ENCODE assay signal across 13 cellular contexts in the genomic region with DNA sequence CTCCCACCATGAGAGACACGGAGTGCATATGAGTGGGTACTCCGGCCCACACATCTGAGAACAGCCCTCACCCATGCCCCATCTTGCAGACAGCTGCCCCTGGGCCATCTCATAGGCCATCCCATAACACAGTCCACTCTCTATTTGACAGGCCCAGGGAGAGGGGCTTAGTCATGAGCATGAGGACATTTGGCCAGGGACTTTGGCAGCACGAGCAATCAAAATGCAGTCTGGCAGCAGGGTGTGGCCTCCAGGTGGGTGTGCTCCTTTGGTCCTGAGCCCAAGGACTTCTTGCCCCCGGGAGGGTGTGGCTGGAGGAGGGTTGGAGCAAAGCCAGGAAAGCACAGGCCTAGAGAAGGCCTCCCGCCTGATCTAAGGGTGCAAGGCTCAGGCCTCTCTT. TPM values are rescaled to one million over a fixed set of nuclear protein-coding genes. Genes with fewer than 3 reads are reported as not detected.
A peak's percentile ranks its signal among the peaks of the same experiment; 100 is the strongest.
DNase-seq lines count a peak whose midpoint lies in the region; ATAC-seq and TF ChIP-seq lines count a peak whose summit lies in the region.
"Had no signal": no experiment of that assay in that cellular context is flagged by ENCODE, and none has a peak within 500 bp of the region (broad histone marks: within the 10 kb centered on the region; RNA-seq: fewer than 3 reads in every experiment).

No MANE protein-coding gene starts in this region.

- peak; percentile 45 to 70 for ATAC-seq in lower lobe of right lung
- no peak for ATAC-seq in HG03108 (IDR thresholded peaks at IDR 0.05; ENCODE audit: unreplicated experiment)
- ATAC-seq: GM23338 had no signal

- intact Hi-C loops in lower lobe of right lung (cut with DNase I) = no loop called here
- intact Hi-C loops in CD4-positive, alpha-beta memory T cell (cut with micrococcal nuclease) = no loop called here

- H3K4me3 ChIP-seq in lower lobe of right lung = no peak overlapping the region
- no peak overlapping the region for H3K4me3 ChIP-seq in CD4-positive, alpha-beta memory T cell (ENCODE audit: low read length in 2 of 2)
- H3K4me3 ChIP-seq: GM23338 had no signal

- H3K4me1 Mint-ChIP-seq in HFFc6 (ENCODE audit: low read depth) = peaks cover 92% of the 10 kb centered on the region
- H3K4me1 Mint-ChIP-seq in CD4-positive, alpha-beta memory T cell = no peaks in the 10 kb centered on the region
- H3K4me1 Mint-ChIP-seq: GM23338 had no signal

- TF ChIP-seq CTCF in HFFc6 (IDR thresholded peaks at IDR 0.05) (no peak), lower lobe of right lung (IDR thresholded peaks at IDR 0.05) (no peak)

- H3K36me3 Mint-ChIP-seq in HFFc6 (ENCODE audit: low read depth) = peaks cover 30% of the 10 kb centered on the region
- H3K36me3 Mint-ChIP-seq in CD4-positive, alpha-beta memory T cell = peaks cover 0 to 11% of the 10 kb centered on the region in 2 donors

- peaks cover 24% of the 10 kb centered on the region for H3K9me3 Mint-ChIP-seq in HFFc6
- H3K9me3 Mint-ChIP-seq in CD4-positive, alpha-beta memory T cell = peaks cover 0 to 5% (median 3%) of the 10 kb centered on the region in 8 donors

- peak overlapping the region; percentile 89 for H3K27ac Mint-ChIP-seq in HFFc6
- no peak overlapping the region for H3K27ac Mint-ChIP-seq in CD4-positive, alpha-beta memory T cell
- H3K27ac Mint-ChIP-seq: GM23338 had no signal

- H3K4me1 ChIP-seq in lower lobe of right lung = peaks cover 16% of the 10 kb centered on the region
- no peaks in the 10 kb centered on the region for H3K4me1 ChIP-seq in CD4-positive, alpha-beta memory T cell (ENCODE audit: insufficient read depth, low read length)

- no peaks in the 10 kb centered on the region for H3K9me3 ChIP-seq in lower lobe of right lung
- H3K9me3 ChIP-seq in CD4-positive, alpha-beta memory T cell (ENCODE audit: control insufficient read depth in 1 of 2, low read length in 2 of 2) = no peaks in the 10 kb centered on the region

- no peak overlapping the region for H3K27ac ChIP-seq in lower lobe of right lung
- no peak overlapping the region for H3K27ac ChIP-seq in CD4-positive, alpha-beta memory T cell (ENCODE audit: low read depth, low read length)

- peaks cover 12% of the 10 kb centered on the region for H3K27me3 Mint-ChIP-seq in HFFc6 (ENCODE audit: insufficient read depth)
- H3K27me3 Mint-ChIP-seq in CD4-positive, alpha-beta memory T cell = peaks cover 9 to 11% of the 10 kb centered on the region in 2 donors

- H3K36me3 ChIP-seq in lower lobe of right lung = peaks cover 11% of the 10 kb centered on the region
- H3K36me3 ChIP-seq in CD4-positive, alpha-beta memory T cell (ENCODE audit: insufficient read depth, low read length) = no peaks in the 10 kb centered on the region

- peak overlapping the region; percentile 66; the same call in 1 of the 2 replicates for H3K4me3 Mint-ChIP-seq in HFFc6
- no peak overlapping the region for H3K4me3 Mint-ChIP-seq in CD4-positive, alpha-beta memory T cell
- H3K4me3 Mint-ChIP-seq: GM23338 had no signal

- POLR2A ChIA-PET in CD4-positive, alpha-beta memory T cell (lab: Charles Lee; ENCODE audit: partially characterized antibody) = no interaction called here

- DNase-seq in A172 (ENCODE audit: low spot score) (peak; percentile 30), HFFc6 (no peak), ecto neural progenitor cell (ENCODE audit: low spot score) (peak; percentile 30), lower lobe of right lung (no peak), medulla oblongata (ENCODE audit: extremely low spot score) (no peak), NCI-H2081 treated with DMSO at 0.1 percent for 48 hours (lab: John Stamatoyannopoulos, UW) (no peak)
- DNase-seq in CD4-positive, alpha-beta memory T cell = no peak
- DNase-seq: activated effector memory CD4-positive, alpha-beta T cell treated with Interleukin-2 at 50 U/mL for 16 hours; hypothalamus; occipital lobe; T-helper 2 cell had no signal

- H3K27me3 ChIP-seq in lower lobe of right lung (ENCODE audit: low read depth) = no peaks in the 10 kb centered on the region
- H3K27me3 ChIP-seq in CD4-positive, alpha-beta memory T cell (ENCODE audit: insufficient read depth, low read length) = peaks cover 5% of the 10 kb centered on the region

- CTCF ChIA-PET in CD4-positive, alpha-beta memory T cell (lab: Charles Lee; ENCODE audit: partially characterized antibody) = interaction anchor here (3.7 kb wide), 1 partner anchor 10 kb away, joined by 29 read pairs; no protein-coding TSS in a partner anchor

RNA-seq across cellular contexts. Expression of a gene that starts 25.6 kb away (rescaled TPM):
- total RNA-seq in A172 (2014; rRNA removed; shearing (Covaris generic)) = 28.7 and 41.0 TPM in 2 replicates
- 100 to 1,000 TPM; 217 to 417 (median 356) TPM for total RNA-seq in HFFc6 (2021; fragmentation: NEBNext Ultra II Directional; extraction: Animal tissue kit (Norgen Biotek cat#: 25700))
- 195 TPM for total RNA-seq in lower lobe of right lung
- total RNA-seq in CD4-positive, alpha-beta memory T cell = 1 to 10 TPM; 4.5 to 5.8 TPM
- polyA plus RNA-seq in CD4-positive, alpha-beta memory T cell = 1 to 10 TPM in 1 of 2 donors, under 1 TPM in 1; 0.50 to 1.8 TPM

Comparison
In these comparisons a context has a peak if more than half of its experiments do, and no peak if none do; other contexts are left out.
1. DNase-seq: peak in A172 (single experiment) and ecto neural progenitor cell (single experiment); none in HFFc6 (single experiment), lower lobe of right lung (single experiment), medulla oblongata (single experiment), NCI-H2081 treated with DMSO at 0.1 percent for 48 hours (single experiment) and CD4-positive, alpha-beta memory T cell (0 of 5).